15 cellular contexts compared by ENCODE assay signal in genomic region chr10:103701380-103702222, GRCh38.
DNase-seq lines count a peak whose midpoint lies in the region; ATAC-seq, FAIRE-seq and TF ChIP-seq lines count a peak whose summit lies in the region.
"Had no signal": no experiment of that assay in that cellular context is flagged by ENCODE, and none has a peak within 500 bp of the region (broad histone marks: within the 10 kb centered on the region; RNA-seq: fewer than 3 reads in every experiment).

No MANE protein-coding gene starts in this region.

- no peak overlapping the region for H3K4ac ChIP-seq in H1 (replicated peaks; ENCODE audit: insufficient read length, low read depth, low read length)

- H3K4me2 ChIP-seq in GM12878 (ENCODE audit: control insufficient read depth, insufficient read depth) (no peak overlapping the region), H1 (ENCODE audit: insufficient read depth in 1 of 2, low read depth in 2 of 2, low read length in 2 of 2) (no peak overlapping the region)

- no peak overlapping the region for H2BK12ac ChIP-seq in H1 (ENCODE audit: low read depth, low read length)

- no peak overlapping the region for H3K4me3 Mint-ChIP-seq in activated naive CD8-positive, alpha-beta T cell treated with anti-CD3 and anti-CD28 coated beads, Interleukin-2, amount 50 U/mL, for 24 hours
- H3K4me3 Mint-ChIP-seq: B cell; CD4-positive, alpha-beta T cell had no signal

- no TSS peak for BruUV-seq in GM12878 (replicated peaks; lab: Mats Ljungman, UMichigan)

- no peaks in the 10 kb centered on the region for H3K4me1 ChIP-seq in HEK293 (ENCODE audit: control insufficient read depth, insufficient read depth, low read length)
- peaks cover 3% of the 10 kb centered on the region for H3K4me1 ChIP-seq in GM12878 (ENCODE audit: control insufficient read depth, insufficient read depth, low read length)
- peaks cover 3 to 12% (median 10%) of the 10 kb centered on the region in 4 experiments for H3K4me1 ChIP-seq in H1 (replicated peaks in 1 of 4; ENCODE audit: control insufficient read depth in 3 of 4, insufficient read depth in 4 of 4, low read length in 3 of 4)

- H3K27ac ChIP-seq in HEK293 (ENCODE audit: extremely low read depth, low read depth, low read length) (no peak overlapping the region), GM12878 (ENCODE audit: control insufficient read depth, insufficient read depth) (no peak overlapping the region), H1 (ENCODE audit: low read depth, low read length) (no peak overlapping the region)

- POLR2A ChIA-PET in HEK293 (lab: Yijun Ruan, JAX) (no interaction called here), GM12878 (lab: Charles Lee) (no interaction called here), H1 (lab: Charles Lee; ENCODE audit: partially characterized antibody) (interaction anchor here (1.5 kb wide), 1 partner anchor 15 kb away, joined by 4 read pairs; no protein-coding TSS in a partner anchor)

- SMC1A ChIA-PET in GM12878 (lab: Charles Lee; ENCODE audit: uncharacterized antibody, unreplicated experiment): interaction anchor here (0.9 kb wide), 1 partner anchor 11 kb away, joined by 3 read pairs; no protein-coding TSS in a partner anchor

- no peak overlapping the region for H3K23ac ChIP-seq in H1 (ENCODE audit: insufficient read length)

- H2AFZ ChIP-seq in GM12878 (ENCODE audit: control insufficient read depth, low read depth, low read length) (no peak overlapping the region), H1 (ENCODE audit: low read length) (no peak overlapping the region)

- H3K79me2 ChIP-seq in GM12878 (ENCODE audit: control insufficient read depth, insufficient read depth, low read length) (no peaks in the 10 kb centered on the region), H1 (ENCODE audit: control insufficient read depth in 1 of 2, insufficient read depth in 2 of 2, low read length in 2 of 2) (no peaks in the 10 kb centered on the region)

- H2BK20ac ChIP-seq in H1 (ENCODE audit: low read length): no peak overlapping the region

- H3K9me3 Mint-ChIP-seq in activated naive CD8-positive, alpha-beta T cell treated with anti-CD3 and anti-CD28 coated beads, Interleukin-2, amount 50 U/mL, for 24 hours: no peaks in the 10 kb centered on the region
- H3K9me3 Mint-ChIP-seq: CD4-positive, alpha-beta T cell had no signal

- no peak overlapping the region for H2BK120ac ChIP-seq in H1 (replicated peaks; ENCODE audit: low read depth, low read length)

- H3K9ac ChIP-seq in GM12878 (ENCODE audit: control insufficient read depth, insufficient read depth, low read length) (no peak overlapping the region), H1 (replicated peaks in 1 of 4; ENCODE audit: extremely low read depth in 1 of 4, low read depth in 3 of 4, low read length in 3 of 4) (no peak overlapping the region)

- H3K27me3 Mint-ChIP-seq in activated naive CD8-positive, alpha-beta T cell treated with anti-CD3 and anti-CD28 coated beads, Interleukin-2, amount 50 U/mL, for 24 hours: no peaks in the 10 kb centered on the region
- H3K27me3 Mint-ChIP-seq: B cell had no signal

- intact Hi-C loops in GM12878 (cut with micrococcal nuclease; ENCODE audit: unreplicated experiment): no loop called here

- RAD21 ChIA-PET in GM12878 (lab: Charles Lee; ENCODE audit: unreplicated experiment): interaction anchor here (1.4 kb wide), 1 partner anchor 11 kb away, joined by 6 read pairs; no protein-coding TSS in a partner anchor

- H3K27me3 ChIP-seq in GM12878 (replicated peaks in 1 of 2; ENCODE audit: control insufficient read depth in 2 of 2, insufficient read depth in 2 of 2, low read length in 1 of 2): no peaks in the 10 kb centered on the region
- no peaks in the 10 kb centered on the region for H3K27me3 ChIP-seq in H1 (replicated peaks in 1 of 4; ENCODE audit: control insufficient read depth in 3 of 4, extremely low read depth in 1 of 4, insufficient read depth in 3 of 4, low read length in 3 of 4)

- H4K8ac ChIP-seq in H1 (ENCODE audit: extremely low read depth, insufficient read depth, low read length): no peak overlapping the region

- no peak overlapping the region for H2BK15ac ChIP-seq in H1 (ENCODE audit: low read length)

- H4K5ac ChIP-seq in H1 (ENCODE audit: insufficient read length, low read depth, low read length): no peak overlapping the region

- TF ChIP-seq EP300 in GM12878 (IDR thresholded peaks at IDR 0.05; ENCODE audit: borderline replicate concordance in 1 of 2, control insufficient read depth in 1 of 2, low read depth in 2 of 2, low read length in 2 of 2) (no peak), H1 (IDR thresholded peaks at IDR 0.05; ENCODE audit: borderline replicate concordance in 1 of 2, low read depth in 2 of 2, low read length in 2 of 2) (no peak)

- DNase-seq in GM12878 (ENCODE audit: low read depth, low spot score) (no peak), H1 (ENCODE audit: low read depth in 1 of 2, low spot score in 2 of 2) (no peak), urothelium cell line (ENCODE audit: low spot score) (no peak), activated T-cell treated with anti-CD3 and anti-CD28 coated beads for 4 hours (no peak), NCI-H2171 (lab: John Stamatoyannopoulos, UW) (no peak)
- no peak for DNase-seq in activated naive CD8-positive, alpha-beta T cell treated with anti-CD3 and anti-CD28 coated beads, Interleukin-2, amount 50 U/mL, for 24 hours
- DNase-seq: C1 segment of cervical spinal cord; CD4-positive, alpha-beta T cell; DMS79; Kasumi-1; KBM-7 had no signal

- H3K14ac ChIP-seq in H1 (ENCODE audit: insufficient read length): no peak overlapping the region

- no peak overlapping the region for H3K4me3 ChIP-seq in HEK293 (ENCODE audit: low read depth, low read length)
- no peak overlapping the region for H3K4me3 ChIP-seq in GM12878
- H3K4me3 ChIP-seq in H1 (ENCODE audit: extremely low read depth in 1 of 4, insufficient read depth in 2 of 4, low read depth in 3 of 4, low read length in 4 of 4): no peak overlapping the region

- in situ Hi-C loops in GM12878 (cut with MboI): no loop called here

- H3K79me1 ChIP-seq in H1 (ENCODE audit: low read depth, low read length): no peaks in the 10 kb centered on the region

- TF ChIP-seq POLR2A in GM12878 (IDR thresholded peaks at IDR 0.05; ENCODE audit: low read depth, low read length): no peak
- TF ChIP-seq POLR2A in H1 (IDR thresholded peaks at IDR 0.05; ENCODE audit: control extremely low read depth in 1 of 2, low read depth in 2 of 2, low read length in 2 of 2): no peak

- no peak overlapping the region for H3K27ac Mint-ChIP-seq in activated naive CD8-positive, alpha-beta T cell treated with anti-CD3 and anti-CD28 coated beads, Interleukin-2, amount 50 U/mL, for 24 hours
- H3K27ac Mint-ChIP-seq: B cell; CD4-positive, alpha-beta T cell had no signal

- no peaks in the 10 kb centered on the region for H3K36me3 ChIP-seq in HEK293 (ENCODE audit: control insufficient read depth in 2 of 2, insufficient read depth in 1 of 2, low read length in 2 of 2)
- no peaks in the 10 kb centered on the region for H3K36me3 ChIP-seq in GM12878 (ENCODE audit: control insufficient read depth in 2 of 2, insufficient read depth in 2 of 2, low read length in 1 of 2)
- no peaks in the 10 kb centered on the region for H3K36me3 ChIP-seq in H1 (ENCODE audit: control insufficient read depth in 2 of 4, insufficient read depth in 4 of 4, low read length in 3 of 4)

- H3K23me2 ChIP-seq in H1 (ENCODE audit: low read depth, low read length): peaks cover 15% of the 10 kb centered on the region; the same call in 1 of the 2 replicates

- H3K9me3 ChIP-seq in HEK293 (ENCODE audit: control insufficient read depth, insufficient read depth, low read depth, low read length) (no peaks in the 10 kb centered on the region), GM12878 (replicated peaks; ENCODE audit: control insufficient read depth, insufficient read depth, low read length) (no peaks in the 10 kb centered on the region), H1 (ENCODE audit: insufficient read depth in 2 of 2, low read depth in 1 of 2, low read length in 1 of 2) (no peaks in the 10 kb centered on the region)

- no peak for TF ChIP-seq CTCF in HEK293 (tag by site-specific recombination; IDR thresholded peaks at IDR 0.05)
- no peak for TF ChIP-seq CTCF in GM12878 (IDR thresholded peaks at IDR 0.05 in 2 of 3, conservative IDR thresholded peaks at IDR 0.05 in 1 of 3; ENCODE audit: control insufficient read depth in 2 of 3, extremely low read depth in 1 of 3, insufficient read depth in 1 of 3, low read depth in 3 of 3, low read length in 3 of 3)
- TF ChIP-seq CTCF in H1 (IDR thresholded peaks at IDR 0.05; ENCODE audit: control extremely low read depth in 1 of 3, insufficient read depth in 1 of 3, low read depth in 1 of 3, low read length in 3 of 3): no peak

- CTCF ChIA-PET in HEK293 (lab: Yijun Ruan, JAX) (interaction anchor here (1.1 to 1.3 kb wide), 4 partner anchors 10 to 186 kb away, joined by 3 to 6 read pairs (median 4); no protein-coding TSS in a partner anchor), GM12878 (lab: Yijun Ruan, JAX) (interaction anchor here (1.4 to 2.2 kb wide), 2 partner anchors 11 to 15 kb away, joined by 5 to 12 read pairs; no protein-coding TSS in a partner anchor), H1 (lab: Charles Lee; ENCODE audit: partially characterized antibody) (interaction anchor here (0.9 to 3.8 kb wide), 4 partner anchors 11 to 112 kb away, joined by 3 to 29 read pairs (median 11); no protein-coding TSS in a partner anchor)

- H3K36me3 Mint-ChIP-seq in activated naive CD8-positive, alpha-beta T cell treated with anti-CD3 and anti-CD28 coated beads, Interleukin-2, amount 50 U/mL, for 24 hours (ENCODE audit: low read depth): no peaks in the 10 kb centered on the region

- FAIRE-seq in GM12878 (lab: Jason Lieb, UNC) (peak; percentile 18), H1 (lab: Jason Lieb, UNC) (no peak), urothelium cell line (lab: Jason Lieb, UNC) (peak; percentile 99)
- FAIRE-seq: A204.1 had no signal

- no peak overlapping the region for H4K91ac ChIP-seq in H1 (replicated peaks; ENCODE audit: insufficient read length, low read length)

- no peak for TF ChIP-seq RAD21 in GM12878 (IDR thresholded peaks at IDR 0.05; ENCODE audit: insufficient read depth, low read depth, low read length)
- TF ChIP-seq RAD21 in H1 (IDR thresholded peaks at IDR 0.05 in 1 of 2, conservative IDR thresholded peaks at IDR 0.05 in 1 of 2; ENCODE audit: low read depth in 2 of 2, low read length in 2 of 2): no peak

- no peak overlapping the region for H3K18ac ChIP-seq in H1 (ENCODE audit: extremely low read depth, low read length)

- H2BK5ac ChIP-seq in H1 (ENCODE audit: low read depth, low read length): no peak overlapping the region

- peak overlapping the region; percentile 67; the same call in 1 of the 2 replicates for H2AK5ac ChIP-seq in H1 (ENCODE audit: low read depth, low read length)

- H3K4me1 Mint-ChIP-seq in activated naive CD8-positive, alpha-beta T cell treated with anti-CD3 and anti-CD28 coated beads, Interleukin-2, amount 50 U/mL, for 24 hours: peaks cover under 1% of the 10 kb centered on the region

- peak overlapping the region; percentile 94 for H3K56ac ChIP-seq in H1 (replicated peaks; ENCODE audit: insufficient read length, low read depth, low read length)

- H4K20me1 ChIP-seq in GM12878 (ENCODE audit: control insufficient read depth, insufficient read depth): no peaks in the 10 kb centered on the region
- H4K20me1 ChIP-seq in H1 (replicated peaks in 1 of 2; ENCODE audit: control insufficient read depth in 1 of 2, insufficient read depth in 2 of 2, low read length in 2 of 2): peaks cover 0 to 8% of the 10 kb centered on the region in 2 experiments

- ATAC-seq in GM12878: no peak
- no peak for ATAC-seq in activated naive CD8-positive, alpha-beta T cell treated with anti-CD3 and anti-CD28 coated beads, Interleukin-2, amount 50 U/mL, for 24 hours
- ATAC-seq: HCT116 had no signal

- 40% methylated on average over 1 of the region's 1 CpG for WGBS in GM12878 (ENCODE audit: insufficient coverage, insufficient replicate concordance, low lambda C conversion rate, missing lambda C conversion rate)
- WGBS in H1 (ENCODE audit: extremely low coverage in 1 of 2, insufficient coverage in 1 of 2, insufficient read length in 1 of 2, insufficient replicate concordance in 2 of 2, low coverage in 1 of 2, low lambda C conversion rate in 2 of 2, missing lambda C conversion rate in 1 of 2), 2 experiments: 53% methylated on average over 1 of the region's 1 CpG; no CpG with 5 or more reads in 1 of the 2 experiments
